ENCODE assay signal across 17 cellular contexts in the genomic region with DNA sequence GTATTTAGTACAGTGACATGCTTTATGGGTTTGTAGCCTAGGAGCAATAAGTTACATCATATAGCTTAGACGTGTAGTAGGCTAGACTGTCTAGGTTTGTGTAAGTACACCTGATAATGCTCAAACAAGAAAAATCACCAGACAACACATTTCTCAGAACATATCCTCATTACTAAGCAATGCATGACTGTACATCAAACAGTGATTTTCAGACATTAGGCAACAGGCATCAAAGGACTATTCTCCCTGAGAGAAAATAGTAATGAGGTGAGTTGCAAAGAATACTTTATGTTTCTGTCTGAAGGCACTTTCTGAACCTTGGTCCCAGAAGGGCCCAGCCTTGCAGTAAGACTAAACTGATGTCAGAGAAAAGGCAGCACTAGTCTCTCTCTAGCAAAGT. TPM values are rescaled to one million over a fixed set of nuclear protein-coding genes. Genes with fewer than 3 reads are reported as not detected.
A peak's percentile ranks its signal among the peaks of the same experiment; 100 is the strongest.
DNase-seq lines count a peak whose midpoint lies in the region; ATAC-seq, FAIRE-seq and TF ChIP-seq lines count a peak whose summit lies in the region.
"Had no signal": no experiment of that assay in that cellular context is flagged by ENCODE, and none has a peak within 500 bp of the region (broad histone marks: within the 10 kb centered on the region; RNA-seq: fewer than 3 reads in every experiment).

No MANE protein-coding gene starts in this region.

- no peak overlapping the region for H3K4me3 Mint-ChIP-seq in activated T-cell treated with anti-CD3 and anti-CD28 coated beads, Interleukin-2, amount 50 U/mL, for 72 hours
- H3K4me3 Mint-ChIP-seq: CD14-positive monocyte had no signal

- no peaks in the 10 kb centered on the region for H3K36me3 Mint-ChIP-seq in activated T-cell treated with anti-CD3 and anti-CD28 coated beads, Interleukin-2, amount 50 U/mL, for 72 hours (ENCODE audit: insufficient read depth in 2 of 2)
- H3K36me3 Mint-ChIP-seq: CD14-positive monocyte had no signal

- no peak overlapping the region for H3K27ac Mint-ChIP-seq in activated T-cell treated with anti-CD3 and anti-CD28 coated beads, Interleukin-2, amount 50 U/mL, for 72 hours
- H3K27ac Mint-ChIP-seq: CD14-positive monocyte had no signal

- peak overlapping the region; percentile 29 for H3K9ac ChIP-seq in smooth muscle cell (ENCODE audit: low read depth)

- H4K20me1 ChIP-seq in smooth muscle cell (ENCODE audit: low read depth) = no peaks in the 10 kb centered on the region

- peak; percentile 83 for DNase-seq in NCI-H226
- DNase-seq in bronchial epithelial cell (ENCODE audit: low read depth) = peak; percentile 85
- peak; percentile 39 for DNase-seq in kidney tubule cell (ENCODE audit: low spot score)
- DNase-seq in smooth muscle cell (lab: John Stamatoyannopoulos, UW; ENCODE audit: unreplicated experiment) = no peak
- no peak for DNase-seq in aorta
- no peak for DNase-seq in activated T-cell treated with anti-CD3 and anti-CD28 coated beads, Interleukin-2, amount 50 U/mL, for 72 hours
- no peak for DNase-seq in HuH-7.5 (ENCODE audit: low spot score)
- DNase-seq: DMS79 treated with DMSO at 0.1 percent for 48 hours, GOT3, KG1, NCI-H1417 treated with DMSO at 0.1 percent for 48 hours, NCI-H187 treated with DMSO at 0.1 percent for 48 hours, NCI-H345, NCI-H524 treated with DMSO at 0.1 percent for 48 hours had no signal

- H3K27ac ChIP-seq in smooth muscle cell (ENCODE audit: low read depth) (peak overlapping the region; percentile 93), aorta (ENCODE audit: low read depth in 1 of 2, low read length in 2 of 2) (no peak overlapping the region)

- no peak overlapping the region for H3K4me2 ChIP-seq in smooth muscle cell

- H3K36me3 ChIP-seq in bronchial epithelial cell (ENCODE audit: control insufficient read depth, insufficient read depth, low read length) = no peaks in the 10 kb centered on the region
- no peaks in the 10 kb centered on the region for H3K36me3 ChIP-seq in smooth muscle cell (ENCODE audit: low read depth)
- no peaks in the 10 kb centered on the region for H3K36me3 ChIP-seq in aorta (ENCODE audit: control insufficient read depth in 1 of 2, insufficient read depth in 2 of 2, low read length in 1 of 2)

- H2AFZ ChIP-seq in smooth muscle cell (ENCODE audit: low read depth) = no peak overlapping the region

- no peak for ATAC-seq in aorta (ENCODE audit: low FRiP score)
- ATAC-seq in activated T-cell treated with anti-CD3 and anti-CD28 coated beads, Interleukin-2, amount 50 U/mL, for 72 hours (replicated peaks in 1 of 2) = no peak
- ATAC-seq: Right ventricle myocardium inferior had no signal

- H3K9me3 ChIP-seq in smooth muscle cell (replicated peaks; ENCODE audit: low read depth) (no peaks in the 10 kb centered on the region), aorta (ENCODE audit: control insufficient read depth, low read length) (peaks cover 2% of the 10 kb centered on the region)

- H3K27me3 ChIP-seq in bronchial epithelial cell (ENCODE audit: control insufficient read depth, insufficient read depth, low read length) (no peaks in the 10 kb centered on the region), smooth muscle cell (ENCODE audit: low read depth) (no peaks in the 10 kb centered on the region), aorta (ENCODE audit: control insufficient read depth in 1 of 2, insufficient read depth in 2 of 2, low read length in 1 of 2) (no peaks in the 10 kb centered on the region)

- no peaks in the 10 kb centered on the region for H3K4me1 Mint-ChIP-seq in activated T-cell treated with anti-CD3 and anti-CD28 coated beads, Interleukin-2, amount 50 U/mL, for 72 hours (ENCODE audit: low read depth)
- H3K4me1 Mint-ChIP-seq: CD14-positive monocyte had no signal

- WGBS in smooth muscle cell (ENCODE audit: low lambda C conversion rate) = 56% methylated on average over 1 of the region's 1 CpG
- 18 to 24% methylated on average over 1 of the region's 1 CpG for WGBS in aorta, 2 donors

- peaks cover 0 to 2% of the 10 kb centered on the region in 2 donors for H3K9me3 Mint-ChIP-seq in activated T-cell treated with anti-CD3 and anti-CD28 coated beads, Interleukin-2, amount 50 U/mL, for 72 hours

- TF ChIP-seq CTCF in bronchial epithelial cell (IDR thresholded peaks at IDR 0.05; ENCODE audit: insufficient read depth, low read length, severe bottlenecking) (no peak), smooth muscle cell (IDR thresholded peaks at IDR 0.05; ENCODE audit: borderline replicate concordance, insufficient read depth, poor library complexity, severe bottlenecking) (no peak)

- H3K27me3 Mint-ChIP-seq in activated T-cell treated with anti-CD3 and anti-CD28 coated beads, Interleukin-2, amount 50 U/mL, for 72 hours (ENCODE audit: low read depth) = no peaks in the 10 kb centered on the region

- no peaks in the 10 kb centered on the region for H3F3A ChIP-seq in smooth muscle cell (ENCODE audit: low read depth)

- H3K79me2 ChIP-seq in smooth muscle cell (ENCODE audit: low read depth) = no peaks in the 10 kb centered on the region

- no peak for FAIRE-seq in bronchial epithelial cell (lab: Jason Lieb, UNC)

- H3K4me1 ChIP-seq in smooth muscle cell (ENCODE audit: low read depth) = no peaks in the 10 kb centered on the region
- H3K4me1 ChIP-seq in aorta (ENCODE audit: control insufficient read depth in 1 of 2, insufficient read depth in 2 of 2, low read length in 2 of 2) = no peaks in the 10 kb centered on the region

- H3K4me3 ChIP-seq in bronchial epithelial cell (ENCODE audit: low read depth, low read length) (no peak overlapping the region), smooth muscle cell (no peak overlapping the region), aorta (ENCODE audit: low read length in 2 of 2) (no peak overlapping the region)

- intact Hi-C loops in aorta (cut with DNase I) = no loop called here

RNA-seq across cellular contexts. Expression of gene SYT10, which starts 48.4 kb away (rescaled TPM):
- not detected in 2 replicates for total RNA-seq in bronchial epithelial cell
- 1.2 and 2.0 TPM in 2 replicates for total RNA-seq in smooth muscle cell
- polyA plus RNA-seq in smooth muscle cell = 0.18 and 0.27 TPM in 2 replicates
- total RNA-seq in aorta = under 1 TPM in 1 of 2 donors, not detected in 1; 0.30 TPM
- not detected for polyA plus RNA-seq in aorta
- not detected for total RNA-seq in activated T-cell treated with anti-CD3 and anti-CD28 coated beads, Interleukin-2, amount 50 U/mL, for 72 hours
- total RNA-seq: Right ventricle myocardium inferior, SK-MEL-5 had no signal
- polyA plus RNA-seq: CD14-positive monocyte had no signal

Comparison
In these comparisons a context has a peak if more than half of its experiments do, and no peak if none do; other contexts are left out.
1. DNase-seq: peak in NCI-H226 (single experiment), bronchial epithelial cell (single experiment) and kidney tubule cell (single experiment); none in smooth muscle cell (single experiment), aorta (0 of 2), activated T-cell treated with anti-CD3 and anti-CD28 coated beads, Interleukin-2, amount 50 U/mL, for 72 hours (0 of 2) and HuH-7.5 (single experiment).